Comparison of ENCODE assay signal across 2 cellular contexts in the genomic region with DNA sequence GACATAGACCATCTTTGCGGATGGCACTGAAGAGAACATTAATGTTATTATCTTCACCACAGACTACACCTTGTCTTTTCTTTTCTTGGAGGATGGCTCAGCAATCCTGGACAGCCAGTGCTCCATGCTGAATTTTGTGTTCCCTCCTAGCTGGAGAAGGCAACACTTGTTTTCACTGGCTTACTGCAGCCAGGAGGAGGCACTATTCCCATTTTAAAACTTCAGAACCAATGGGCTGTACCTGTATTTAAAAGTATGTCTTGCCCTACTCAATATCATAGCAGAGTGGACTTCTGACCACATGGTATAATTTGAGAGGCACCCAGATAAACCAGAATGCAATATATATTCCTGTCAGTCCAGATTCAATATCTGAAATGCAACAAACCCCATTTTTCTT.
TF ChIP-seq lines count a peak whose summit lies in the region.

No MANE protein-coding gene starts in this region.

TF ChIP-seq in Ishikawa, 13 proteins besides CTCF, POLR2A, EP300 and RAD21:
- TF ChIP-seq YY1 (IDR thresholded peaks at IDR 0.05; ENCODE audit: low read depth) (no peak), ZBTB7A (IDR thresholded peaks at IDR 0.05; ENCODE audit: low read depth) (no peak), TAF1 (IDR thresholded peaks at IDR 0.05; ENCODE audit: low read depth) (no peak), CEBPB (IDR thresholded peaks at IDR 0.05) (no peak), TEAD4 (IDR thresholded peaks at IDR 0.05) (no peak), CREB1 (IDR thresholded peaks at IDR 0.05; ENCODE audit: low read depth) (no peak), EGR1 (IDR thresholded peaks at IDR 0.05) (no peak), NFIC (IDR thresholded peaks at IDR 0.05) (no peak), FOXM1 (IDR thresholded peaks at IDR 0.05; ENCODE audit: borderline replicate concordance, low read depth) (no peak), TCF12 (IDR thresholded peaks at IDR 0.05; ENCODE audit: low read depth) (no peak)
- TF ChIP-seq, protein P1, sequence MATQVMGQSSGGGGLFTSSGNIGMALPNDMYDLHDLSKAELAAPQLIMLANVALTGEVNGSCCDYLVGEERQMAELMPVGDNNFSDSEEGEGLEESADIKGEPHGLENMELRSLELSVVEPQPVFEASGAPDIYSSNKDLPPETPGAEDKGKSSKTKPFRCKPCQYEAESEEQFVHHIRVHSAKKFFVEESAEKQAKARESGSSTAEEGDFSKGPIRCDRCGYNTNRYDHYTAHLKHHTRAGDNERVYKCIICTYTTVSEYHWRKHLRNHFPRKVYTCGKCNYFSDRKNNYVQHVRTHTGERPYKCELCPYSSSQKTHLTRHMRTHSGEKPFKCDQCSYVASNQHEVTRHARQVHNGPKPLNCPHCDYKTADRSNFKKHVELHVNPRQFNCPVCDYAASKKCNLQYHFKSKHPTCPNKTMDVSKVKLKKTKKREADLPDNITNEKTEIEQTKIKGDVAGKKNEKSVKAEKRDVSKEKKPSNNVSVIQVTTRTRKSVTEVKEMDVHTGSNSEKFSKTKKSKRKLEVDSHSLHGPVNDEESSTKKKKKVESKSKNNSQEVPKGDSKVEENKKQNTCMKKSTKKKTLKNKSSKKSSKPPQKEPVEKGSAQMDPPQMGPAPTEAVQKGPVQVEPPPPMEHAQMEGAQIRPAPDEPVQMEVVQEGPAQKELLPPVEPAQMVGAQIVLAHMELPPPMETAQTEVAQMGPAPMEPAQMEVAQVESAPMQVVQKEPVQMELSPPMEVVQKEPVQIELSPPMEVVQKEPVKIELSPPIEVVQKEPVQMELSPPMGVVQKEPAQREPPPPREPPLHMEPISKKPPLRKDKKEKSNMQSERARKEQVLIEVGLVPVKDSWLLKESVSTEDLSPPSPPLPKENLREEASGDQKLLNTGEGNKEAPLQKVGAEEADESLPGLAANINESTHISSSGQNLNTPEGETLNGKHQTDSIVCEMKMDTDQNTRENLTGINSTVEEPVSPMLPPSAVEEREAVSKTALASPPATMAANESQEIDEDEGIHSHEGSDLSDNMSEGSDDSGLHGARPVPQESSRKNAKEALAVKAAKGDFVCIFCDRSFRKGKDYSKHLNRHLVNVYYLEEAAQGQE (IDR thresholded peaks at IDR 0.05; ENCODE audit: low read depth), result no peak
- TF ChIP-seq, protein P2, sequence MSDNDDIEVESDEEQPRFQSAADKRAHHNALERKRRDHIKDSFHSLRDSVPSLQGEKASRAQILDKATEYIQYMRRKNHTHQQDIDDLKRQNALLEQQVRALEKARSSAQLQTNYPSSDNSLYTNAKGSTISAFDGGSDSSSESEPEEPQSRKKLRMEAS (IDR thresholded peaks at IDR 0.05), result no peak
- TF ChIP-seq, protein P3, sequence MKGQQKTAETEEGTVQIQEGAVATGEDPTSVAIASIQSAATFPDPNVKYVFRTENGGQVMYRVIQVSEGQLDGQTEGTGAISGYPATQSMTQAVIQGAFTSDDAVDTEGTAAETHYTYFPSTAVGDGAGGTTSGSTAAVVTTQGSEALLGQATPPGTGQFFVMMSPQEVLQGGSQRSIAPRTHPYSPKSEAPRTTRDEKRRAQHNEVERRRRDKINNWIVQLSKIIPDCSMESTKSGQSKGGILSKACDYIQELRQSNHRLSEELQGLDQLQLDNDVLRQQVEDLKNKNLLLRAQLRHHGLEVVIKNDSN (IDR thresholded peaks at IDR 0.05), result no peak

TF ChIP-seq in K562, 482 proteins besides CTCF, POLR2A, EP300 and RAD21:
- TF ChIP-seq FOXK2 (conservative IDR thresholded peaks at IDR 0.05 in 1 of 2, IDR thresholded peaks at IDR 0.05 in 1 of 2; ENCODE audit: low read depth in 2 of 2) (no peak), MXI1 (IDR thresholded peaks at IDR 0.05; ENCODE audit: low read depth, low read length) (no peak), TCF3 (CRISPR knock-in tag; IDR thresholded peaks at IDR 0.05) (no peak), ZNF134 (CRISPR knock-in tag; conservative IDR thresholded peaks at IDR 0.05) (no peak), ZNF436 (CRISPR knock-in tag; IDR thresholded peaks at IDR 0.05) (no peak), MAFF (IDR thresholded peaks at IDR 0.05; ENCODE audit: low read length) (no peak), NEUROD1 (IDR thresholded peaks at IDR 0.05; ENCODE audit: borderline replicate concordance, low read depth, low read length, partially characterized antibody) (no peak), CXXC5 (CRISPR knock-in tag; IDR thresholded peaks at IDR 0.05) (no peak), RNF2 (IDR thresholded peaks at IDR 0.05) (no peak), ZBTB7A (IDR thresholded peaks at IDR 0.05; ENCODE audit: borderline replicate concordance, control insufficient read depth, low read depth, low read length) (no peak), FUS (optimal IDR thresholded peaks at IDR 0.05; ENCODE audit: low read depth, low read length) (no peak)
- TF ChIP-seq, protein P4, sequence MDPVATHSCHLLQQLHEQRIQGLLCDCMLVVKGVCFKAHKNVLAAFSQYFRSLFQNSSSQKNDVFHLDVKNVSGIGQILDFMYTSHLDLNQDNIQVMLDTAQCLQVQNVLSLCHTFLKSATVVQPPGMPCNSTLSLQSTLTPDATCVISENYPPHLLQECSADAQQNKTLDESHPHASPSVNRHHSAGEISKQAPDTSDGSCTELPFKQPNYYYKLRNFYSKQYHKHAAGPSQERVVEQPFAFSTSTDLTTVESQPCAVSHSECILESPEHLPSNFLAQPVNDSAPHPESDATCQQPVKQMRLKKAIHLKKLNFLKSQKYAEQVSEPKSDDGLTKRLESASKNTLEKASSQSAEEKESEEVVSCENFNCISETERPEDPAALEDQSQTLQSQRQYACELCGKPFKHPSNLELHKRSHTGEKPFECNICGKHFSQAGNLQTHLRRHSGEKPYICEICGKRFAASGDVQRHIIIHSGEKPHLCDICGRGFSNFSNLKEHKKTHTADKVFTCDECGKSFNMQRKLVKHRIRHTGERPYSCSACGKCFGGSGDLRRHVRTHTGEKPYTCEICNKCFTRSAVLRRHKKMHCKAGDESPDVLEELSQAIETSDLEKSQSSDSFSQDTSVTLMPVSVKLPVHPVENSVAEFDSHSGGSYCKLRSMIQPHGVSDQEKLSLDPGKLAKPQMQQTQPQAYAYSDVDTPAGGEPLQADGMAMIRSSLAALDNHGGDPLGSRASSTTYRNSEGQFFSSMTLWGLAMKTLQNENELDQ (CRISPR knock-in tag; IDR thresholded peaks at IDR 0.05; ENCODE audit: borderline replicate concordance), result no peak
- TF ChIP-seq, protein P5, sequence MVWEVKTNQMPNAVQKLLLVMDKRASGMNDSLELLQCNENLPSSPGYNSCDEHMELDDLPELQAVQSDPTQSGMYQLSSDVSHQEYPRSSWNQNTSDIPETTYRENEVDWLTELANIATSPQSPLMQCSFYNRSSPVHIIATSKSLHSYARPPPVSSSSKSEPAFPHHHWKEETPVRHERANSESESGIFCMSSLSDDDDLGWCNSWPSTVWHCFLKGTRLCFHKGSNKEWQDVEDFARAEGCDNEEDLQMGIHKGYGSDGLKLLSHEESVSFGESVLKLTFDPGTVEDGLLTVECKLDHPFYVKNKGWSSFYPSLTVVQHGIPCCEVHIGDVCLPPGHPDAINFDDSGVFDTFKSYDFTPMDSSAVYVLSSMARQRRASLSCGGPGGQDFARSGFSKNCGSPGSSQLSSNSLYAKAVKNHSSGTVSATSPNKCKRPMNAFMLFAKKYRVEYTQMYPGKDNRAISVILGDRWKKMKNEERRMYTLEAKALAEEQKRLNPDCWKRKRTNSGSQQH (CRISPR knock-in tag; IDR thresholded peaks at IDR 0.05), result no peak
TF ChIP-seq in K562: peak in this region for 0.
